ENCODE assay signal across 1 cellular context in the genomic region with DNA sequence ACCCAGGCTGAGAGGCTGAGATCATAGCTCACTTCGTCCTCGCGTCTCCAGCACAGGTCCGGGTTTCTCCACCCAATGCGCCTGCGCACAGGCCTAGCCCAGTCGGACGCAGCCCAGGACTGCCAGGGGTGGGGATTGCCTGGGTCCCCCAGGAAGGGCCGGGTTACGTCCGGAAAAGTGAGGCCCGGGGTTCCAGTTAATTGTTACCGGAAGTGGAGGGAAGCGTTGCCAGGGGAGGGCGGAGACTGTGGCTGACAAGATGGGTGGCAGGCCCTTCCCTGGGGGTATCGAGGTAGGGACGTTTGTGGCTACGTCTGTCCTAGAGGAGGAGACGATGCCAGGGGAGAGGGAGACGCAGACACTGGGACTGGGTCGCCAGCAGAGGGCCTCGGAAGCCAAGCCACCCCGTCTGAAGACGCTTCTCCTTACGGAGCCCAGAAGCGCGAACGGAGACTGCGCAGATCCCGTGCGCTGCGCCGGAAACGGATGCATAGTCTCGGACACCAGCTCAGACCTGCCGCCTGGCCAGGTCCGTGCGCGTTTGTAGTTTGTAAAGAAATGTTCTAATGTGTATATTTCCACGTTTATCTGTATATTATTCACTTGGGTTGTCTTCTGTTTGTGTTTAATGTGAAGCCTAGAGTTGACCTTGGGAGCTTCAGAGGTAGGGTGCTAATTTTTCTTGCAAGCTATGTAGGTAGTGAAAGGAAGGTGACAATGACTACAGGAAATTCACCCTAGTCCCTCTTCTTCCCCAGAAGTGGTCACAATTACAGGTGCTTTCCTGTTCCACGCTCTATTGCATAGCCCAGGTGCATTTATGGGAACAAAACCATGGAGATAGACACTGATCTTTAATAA.
A peak's percentile ranks its signal among the peaks of the same experiment; 100 is the strongest.
TF ChIP-seq lines count a peak whose summit lies in the region.

No MANE protein-coding gene starts in this region.

TF ChIP-seq in K562, 482 proteins besides CTCF, POLR2A, EP300 and RAD21 (continued from another document and continues in another):
- TF ChIP-seq ZNF354B (CRISPR knock-in tag; IDR thresholded peaks at IDR 0.05) (peak; percentile 10; the same call in 1 of the 2 replicates), POLR2AphosphoS5 (IDR thresholded peaks at IDR 0.05; ENCODE audit: control insufficient read depth, insufficient read depth, low read depth, low read length) (peak; percentile 81; the same call in 1 of the 2 replicates), PYGO2 (tag; IDR thresholded peaks at IDR 0.05) (no peak), CREM (IDR thresholded peaks at IDR 0.05; ENCODE audit: low read depth) (peak; percentile 81), ZNF707 (CRISPR knock-in tag; conservative IDR thresholded peaks at IDR 0.05) (no peak), HCFC1 (IDR thresholded peaks at IDR 0.05; ENCODE audit: low read depth, low read length) (0 out of 2 replicates have a peak, but pooled peaks have one; percentile 56), MECOM (CRISPR knock-in tag; IDR thresholded peaks at IDR 0.05) (peak; percentile 54; the same call in 1 of the 2 replicates), NFIC (IDR thresholded peaks at IDR 0.05) (peak; percentile 60; the same call in 1 of the 2 replicates), MCM7 (IDR thresholded peaks at IDR 0.05) (no peak), BHLHE40 (IDR thresholded peaks at IDR 0.05; ENCODE audit: low read length) (peak; percentile 89), RNF2 (IDR thresholded peaks at IDR 0.05) (peak; percentile 73), ATF1 (CRISPR knock-in tag; IDR thresholded peaks at IDR 0.05) (no peak), ATF1 (tag; IDR thresholded peaks at IDR 0.05) (peak; percentile 87), DACH1 (IDR thresholded peaks at IDR 0.05; ENCODE audit: partially characterized antibody) (no peak), CEBPG (CRISPR knock-in tag; IDR thresholded peaks at IDR 0.05) (no peak), CEBPG (tag; conservative IDR thresholded peaks at IDR 0.05 in 1 of 2, IDR thresholded peaks at IDR 0.05 in 1 of 2) (no peak), HMG20B (CRISPR knock-in tag; IDR thresholded peaks at IDR 0.05) (no peak), ZNF143 (CRISPR knock-in tag; IDR thresholded peaks at IDR 0.05) (no peak), ZNF224 (CRISPR knock-in tag; IDR thresholded peaks at IDR 0.05) (no peak), ZNF431 (CRISPR knock-in tag; IDR thresholded peaks at IDR 0.05) (no peak), FOXK1 (CRISPR knock-in tag; IDR thresholded peaks at IDR 0.05; ENCODE audit: borderline replicate concordance) (no peak), NFE2L1 (tag; IDR thresholded peaks at IDR 0.05; ENCODE audit: borderline replicate concordance, low read depth) (no peak), BRF1 (IDR thresholded peaks at IDR 0.05; ENCODE audit: borderline replicate concordance, extremely low read depth, insufficient read length) (no peak), NCOA6 (IDR thresholded peaks at IDR 0.05) (no peak), SNIP1 (IDR thresholded peaks at IDR 0.05; ENCODE audit: low read depth) (no peak)
- TF ChIP-seq, protein P1, sequence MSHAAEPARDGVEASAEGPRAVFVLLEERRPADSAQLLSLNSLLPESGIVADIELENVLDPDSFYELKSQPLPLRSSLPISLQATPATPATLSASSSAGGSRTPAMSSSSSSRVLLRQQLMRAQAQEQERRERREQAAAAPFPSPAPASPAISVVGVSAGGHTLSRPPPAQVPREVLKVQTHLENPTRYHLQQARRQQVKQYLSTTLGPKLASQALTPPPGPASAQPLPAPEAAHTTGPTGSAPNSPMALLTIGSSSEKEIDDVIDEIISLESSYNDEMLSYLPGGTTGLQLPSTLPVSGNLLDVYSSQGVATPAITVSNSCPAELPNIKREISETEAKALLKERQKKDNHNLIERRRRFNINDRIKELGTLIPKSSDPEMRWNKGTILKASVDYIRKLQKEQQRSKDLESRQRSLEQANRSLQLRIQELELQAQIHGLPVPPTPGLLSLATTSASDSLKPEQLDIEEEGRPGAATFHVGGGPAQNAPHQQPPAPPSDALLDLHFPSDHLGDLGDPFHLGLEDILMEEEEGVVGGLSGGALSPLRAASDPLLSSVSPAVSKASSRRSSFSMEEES (CRISPR knock-in tag; IDR thresholded peaks at IDR 0.05), result peak; percentile 8; the same call in 1 of the 2 replicates
- TF ChIP-seq, protein P2, sequence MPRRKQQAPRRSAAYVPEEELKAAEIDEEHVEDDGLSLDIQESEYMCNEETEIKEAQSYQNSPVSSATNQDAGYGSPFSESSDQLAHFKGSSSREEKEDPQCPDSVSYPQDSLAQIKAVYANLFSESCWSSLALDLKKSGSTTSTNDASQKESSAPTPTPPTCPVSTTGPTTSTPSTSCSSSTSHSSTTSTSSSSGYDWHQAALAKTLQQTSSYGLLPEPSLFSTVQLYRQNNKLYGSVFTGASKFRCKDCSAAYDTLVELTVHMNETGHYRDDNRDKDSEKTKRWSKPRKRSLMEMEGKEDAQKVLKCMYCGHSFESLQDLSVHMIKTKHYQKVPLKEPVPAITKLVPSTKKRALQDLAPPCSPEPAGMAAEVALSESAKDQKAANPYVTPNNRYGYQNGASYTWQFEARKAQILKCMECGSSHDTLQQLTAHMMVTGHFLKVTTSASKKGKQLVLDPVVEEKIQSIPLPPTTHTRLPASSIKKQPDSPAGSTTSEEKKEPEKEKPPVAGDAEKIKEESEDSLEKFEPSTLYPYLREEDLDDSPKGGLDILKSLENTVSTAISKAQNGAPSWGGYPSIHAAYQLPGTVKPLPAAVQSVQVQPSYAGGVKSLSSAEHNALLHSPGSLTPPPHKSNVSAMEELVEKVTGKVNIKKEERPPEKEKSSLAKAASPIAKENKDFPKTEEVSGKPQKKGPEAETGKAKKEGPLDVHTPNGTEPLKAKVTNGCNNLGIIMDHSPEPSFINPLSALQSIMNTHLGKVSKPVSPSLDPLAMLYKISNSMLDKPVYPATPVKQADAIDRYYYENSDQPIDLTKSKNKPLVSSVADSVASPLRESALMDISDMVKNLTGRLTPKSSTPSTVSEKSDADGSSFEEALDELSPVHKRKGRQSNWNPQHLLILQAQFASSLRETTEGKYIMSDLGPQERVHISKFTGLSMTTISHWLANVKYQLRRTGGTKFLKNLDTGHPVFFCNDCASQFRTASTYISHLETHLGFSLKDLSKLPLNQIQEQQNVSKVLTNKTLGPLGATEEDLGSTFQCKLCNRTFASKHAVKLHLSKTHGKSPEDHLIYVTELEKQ (CRISPR knock-in tag; IDR thresholded peaks at IDR 0.05), result no peak
- TF ChIP-seq, protein P3, sequence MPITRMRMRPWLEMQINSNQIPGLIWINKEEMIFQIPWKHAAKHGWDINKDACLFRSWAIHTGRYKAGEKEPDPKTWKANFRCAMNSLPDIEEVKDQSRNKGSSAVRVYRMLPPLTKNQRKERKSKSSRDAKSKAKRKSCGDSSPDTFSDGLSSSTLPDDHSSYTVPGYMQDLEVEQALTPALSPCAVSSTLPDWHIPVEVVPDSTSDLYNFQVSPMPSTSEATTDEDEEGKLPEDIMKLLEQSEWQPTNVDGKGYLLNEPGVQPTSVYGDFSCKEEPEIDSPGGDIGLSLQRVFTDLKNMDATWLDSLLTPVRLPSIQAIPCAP (CRISPR knock-in tag; IDR thresholded peaks at IDR 0.05; ENCODE audit: borderline replicate concordance), result no peak
- TF ChIP-seq, protein P4, sequence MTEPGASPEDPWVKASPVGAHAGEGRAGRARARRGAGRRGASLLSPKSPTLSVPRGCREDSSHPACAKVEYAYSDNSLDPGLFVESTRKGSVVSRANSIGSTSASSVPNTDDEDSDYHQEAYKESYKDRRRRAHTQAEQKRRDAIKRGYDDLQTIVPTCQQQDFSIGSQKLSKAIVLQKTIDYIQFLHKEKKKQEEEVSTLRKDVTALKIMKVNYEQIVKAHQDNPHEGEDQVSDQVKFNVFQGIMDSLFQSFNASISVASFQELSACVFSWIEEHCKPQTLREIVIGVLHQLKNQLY (CRISPR knock-in tag; conservative IDR thresholded peaks at IDR 0.05), result 0 out of 4 replicates have a peak, but pooled peaks of 1 of the 2 experiments have one; percentile 26
- TF ChIP-seq, protein P5, sequence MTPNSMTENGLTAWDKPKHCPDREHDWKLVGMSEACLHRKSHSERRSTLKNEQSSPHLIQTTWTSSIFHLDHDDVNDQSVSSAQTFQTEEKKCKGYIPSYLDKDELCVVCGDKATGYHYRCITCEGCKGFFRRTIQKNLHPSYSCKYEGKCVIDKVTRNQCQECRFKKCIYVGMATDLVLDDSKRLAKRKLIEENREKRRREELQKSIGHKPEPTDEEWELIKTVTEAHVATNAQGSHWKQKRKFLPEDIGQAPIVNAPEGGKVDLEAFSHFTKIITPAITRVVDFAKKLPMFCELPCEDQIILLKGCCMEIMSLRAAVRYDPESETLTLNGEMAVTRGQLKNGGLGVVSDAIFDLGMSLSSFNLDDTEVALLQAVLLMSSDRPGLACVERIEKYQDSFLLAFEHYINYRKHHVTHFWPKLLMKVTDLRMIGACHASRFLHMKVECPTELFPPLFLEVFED (CRISPR knock-in tag; conservative IDR thresholded peaks at IDR 0.05), result peak; percentile 83
- TF ChIP-seq, protein P6, sequence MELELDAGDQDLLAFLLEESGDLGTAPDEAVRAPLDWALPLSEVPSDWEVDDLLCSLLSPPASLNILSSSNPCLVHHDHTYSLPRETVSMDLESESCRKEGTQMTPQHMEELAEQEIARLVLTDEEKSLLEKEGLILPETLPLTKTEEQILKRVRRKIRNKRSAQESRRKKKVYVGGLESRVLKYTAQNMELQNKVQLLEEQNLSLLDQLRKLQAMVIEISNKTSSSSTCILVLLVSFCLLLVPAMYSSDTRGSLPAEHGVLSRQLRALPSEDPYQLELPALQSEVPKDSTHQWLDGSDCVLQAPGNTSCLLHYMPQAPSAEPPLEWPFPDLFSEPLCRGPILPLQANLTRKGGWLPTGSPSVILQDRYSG (tag; conservative IDR thresholded peaks at IDR 0.05; ENCODE audit: low read depth), result 0 out of 2 replicates have a peak, but pooled peaks have one; percentile 12
- TF ChIP-seq, protein P7, sequence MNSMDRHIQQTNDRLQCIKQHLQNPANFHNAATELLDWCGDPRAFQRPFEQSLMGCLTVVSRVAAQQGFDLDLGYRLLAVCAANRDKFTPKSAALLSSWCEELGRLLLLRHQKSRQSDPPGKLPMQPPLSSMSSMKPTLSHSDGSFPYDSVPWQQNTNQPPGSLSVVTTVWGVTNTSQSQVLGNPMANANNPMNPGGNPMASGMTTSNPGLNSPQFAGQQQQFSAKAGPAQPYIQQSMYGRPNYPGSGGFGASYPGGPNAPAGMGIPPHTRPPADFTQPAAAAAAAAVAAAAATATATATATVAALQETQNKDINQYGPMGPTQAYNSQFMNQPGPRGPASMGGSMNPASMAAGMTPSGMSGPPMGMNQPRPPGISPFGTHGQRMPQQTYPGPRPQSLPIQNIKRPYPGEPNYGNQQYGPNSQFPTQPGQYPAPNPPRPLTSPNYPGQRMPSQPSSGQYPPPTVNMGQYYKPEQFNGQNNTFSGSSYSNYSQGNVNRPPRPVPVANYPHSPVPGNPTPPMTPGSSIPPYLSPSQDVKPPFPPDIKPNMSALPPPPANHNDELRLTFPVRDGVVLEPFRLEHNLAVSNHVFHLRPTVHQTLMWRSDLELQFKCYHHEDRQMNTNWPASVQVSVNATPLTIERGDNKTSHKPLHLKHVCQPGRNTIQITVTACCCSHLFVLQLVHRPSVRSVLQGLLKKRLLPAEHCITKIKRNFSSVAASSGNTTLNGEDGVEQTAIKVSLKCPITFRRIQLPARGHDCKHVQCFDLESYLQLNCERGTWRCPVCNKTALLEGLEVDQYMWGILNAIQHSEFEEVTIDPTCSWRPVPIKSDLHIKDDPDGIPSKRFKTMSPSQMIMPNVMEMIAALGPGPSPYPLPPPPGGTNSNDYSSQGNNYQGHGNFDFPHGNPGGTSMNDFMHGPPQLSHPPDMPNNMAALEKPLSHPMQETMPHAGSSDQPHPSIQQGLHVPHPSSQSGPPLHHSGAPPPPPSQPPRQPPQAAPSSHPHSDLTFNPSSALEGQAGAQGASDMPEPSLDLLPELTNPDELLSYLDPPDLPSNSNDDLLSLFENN (IDR thresholded peaks at IDR 0.05; ENCODE audit: low read depth in 2 of 2, low read length in 2 of 2), result 0 out of 4 replicates have a peak, but pooled peaks of 1 of the 2 experiments have one; percentile 30
- TF ChIP-seq, protein P8, sequence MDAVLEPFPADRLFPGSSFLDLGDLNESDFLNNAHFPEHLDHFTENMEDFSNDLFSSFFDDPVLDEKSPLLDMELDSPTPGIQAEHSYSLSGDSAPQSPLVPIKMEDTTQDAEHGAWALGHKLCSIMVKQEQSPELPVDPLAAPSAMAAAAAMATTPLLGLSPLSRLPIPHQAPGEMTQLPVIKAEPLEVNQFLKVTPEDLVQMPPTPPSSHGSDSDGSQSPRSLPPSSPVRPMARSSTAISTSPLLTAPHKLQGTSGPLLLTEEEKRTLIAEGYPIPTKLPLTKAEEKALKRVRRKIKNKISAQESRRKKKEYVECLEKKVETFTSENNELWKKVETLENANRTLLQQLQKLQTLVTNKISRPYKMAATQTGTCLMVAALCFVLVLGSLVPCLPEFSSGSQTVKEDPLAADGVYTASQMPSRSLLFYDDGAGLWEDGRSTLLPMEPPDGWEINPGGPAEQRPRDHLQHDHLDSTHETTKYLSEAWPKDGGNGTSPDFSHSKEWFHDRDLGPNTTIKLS (IDR thresholded peaks at IDR 0.05; ENCODE audit: borderline replicate concordance, low read depth), result peak; percentile 39; the same call in 1 of the 2 replicates
- TF ChIP-seq, protein P9, sequence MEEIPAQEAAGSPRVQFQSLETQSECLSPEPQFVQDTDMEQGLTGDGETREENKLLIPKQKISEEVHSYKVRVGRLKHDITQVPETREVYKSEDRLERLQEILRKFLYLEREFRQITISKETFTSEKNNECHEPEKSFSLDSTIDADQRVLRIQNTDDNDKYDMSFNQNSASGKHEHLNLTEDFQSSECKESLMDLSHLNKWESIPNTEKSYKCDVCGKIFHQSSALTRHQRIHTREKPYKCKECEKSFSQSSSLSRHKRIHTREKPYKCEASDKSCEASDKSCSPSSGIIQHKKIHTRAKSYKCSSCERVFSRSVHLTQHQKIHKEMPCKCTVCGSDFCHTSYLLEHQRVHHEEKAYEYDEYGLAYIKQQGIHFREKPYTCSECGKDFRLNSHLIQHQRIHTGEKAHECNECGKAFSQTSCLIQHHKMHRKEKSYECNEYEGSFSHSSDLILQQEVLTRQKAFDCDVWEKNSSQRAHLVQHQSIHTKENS (CRISPR knock-in tag; IDR thresholded peaks at IDR 0.05), result no peak
- TF ChIP-seq, protein P10, sequence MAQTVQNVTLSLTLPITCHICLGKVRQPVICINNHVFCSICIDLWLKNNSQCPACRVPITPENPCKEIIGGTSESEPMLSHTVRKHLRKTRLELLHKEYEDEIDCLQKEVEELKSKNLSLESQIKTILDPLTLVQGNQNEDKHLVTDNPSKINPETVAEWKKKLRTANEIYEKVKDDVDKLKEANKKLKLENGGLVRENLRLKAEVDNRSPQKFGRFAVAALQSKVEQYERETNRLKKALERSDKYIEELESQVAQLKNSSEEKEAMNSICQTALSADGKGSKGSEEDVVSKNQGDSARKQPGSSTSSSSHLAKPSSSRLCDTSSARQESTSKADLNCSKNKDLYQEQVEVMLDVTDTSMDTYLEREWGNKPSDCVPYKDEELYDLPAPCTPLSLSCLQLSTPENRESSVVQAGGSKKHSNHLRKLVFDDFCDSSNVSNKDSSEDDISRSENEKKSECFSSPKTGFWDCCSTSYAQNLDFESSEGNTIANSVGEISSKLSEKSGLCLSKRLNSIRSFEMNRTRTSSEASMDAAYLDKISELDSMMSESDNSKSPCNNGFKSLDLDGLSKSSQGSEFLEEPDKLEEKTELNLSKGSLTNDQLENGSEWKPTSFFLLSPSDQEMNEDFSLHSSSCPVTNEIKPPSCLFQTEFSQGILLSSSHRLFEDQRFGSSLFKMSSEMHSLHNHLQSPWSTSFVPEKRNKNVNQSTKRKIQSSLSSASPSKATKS (CRISPR knock-in tag; IDR thresholded peaks at IDR 0.05), result no peak
